ENCODE assay signal across 35 cellular contexts in genomic region chr7:17396692-17397091, GRCh38.
"Had no signal": no experiment of that assay in that cellular context is flagged by ENCODE, and none has a peak within 500 bp of the region (broad histone marks: within the 10 kb centered on the region; RNA-seq: fewer than 3 reads in every experiment).

No MANE protein-coding gene starts in this region.

- H3K4me1 ChIP-seq: Peyer's patch, SJSA1 had no signal

- H3K27ac ChIP-seq: brain microvascular endothelial cell, KMS-11, Peyer's patch, SJSA1 had no signal

- ATAC-seq: activated CD4-positive, CD25-positive, alpha-beta regulatory T cell treated with anti-CD3 and anti-CD28 coated beads, Interleukin-2, amount 50 U/mL, for 24 hours; activated CD8-positive, alpha-beta T cell treated with anti-CD3 and anti-CD28 coated beads for 36 hours; activated T-cell treated with anti-CD3 and anti-CD28 coated beads, Interleukin-2, amount 50 U/mL, for 72 hours; activated T-helper 17 cell treated with anti-CD3 and anti-CD28 coated beads, Interleukin-2, amount 50 U/mL, for 72 hours; PC-3; WTC11 had no signal

- H3K36me3 ChIP-seq: brain microvascular endothelial cell, Peyer's patch, SJSA1 had no signal

- H3K4me3 ChIP-seq: Peyer's patch, SJSA1 had no signal

- H3K27me3 ChIP-seq: brain microvascular endothelial cell, Peyer's patch, SJSA1 had no signal

- H3K9ac ChIP-seq: KMS-11, SK-N-SH had no signal

- DNase-seq: activated CD4-positive, alpha-beta T cell treated with anti-CD3 and anti-CD28 coated beads for 4 hours; activated CD4-positive, alpha-beta T cell treated with anti-CD3 and anti-CD28 coated beads, Interleukin-2, amount 50 U/mL, for 4 hours; activated CD8-positive, alpha-beta T cell treated with anti-CD3 and anti-CD28 coated beads for 36 hours; activated effector memory CD4-positive, alpha-beta T cell treated with anti-CD3 and anti-CD28 coated beads, Interleukin-2, amount 50 U/mL, for 16 hours; activated naive CD4-positive, alpha-beta T cell; activated naive CD4-positive, alpha-beta T cell treated with anti-CD3 and anti-CD28 coated beads, Interleukin-2, amount 50 U/mL, for 16 hours; activated naive CD8-positive, alpha-beta T cell treated with anti-CD3 and anti-CD28 coated beads for 36 hours; activated T-cell treated with anti-CD3 and anti-CD28 coated beads, Interleukin-2, amount 50 U/mL, for 1 hour; activated T-cell treated with anti-CD3 and anti-CD28 coated beads, Interleukin-2, amount 50 U/mL, for 72 hours; amniotic stem cell; aorta; brain microvascular endothelial cell; central memory CD4-positive, alpha-beta T cell; MM.1S; NCI-H1092; NCI-H1417; NCI-H146; NCI-H187; NCI-H2029 treated with DMSO at 0.1 percent for 48 hours; NCI-H2107; NCI-H2171; NCI-H510A; NCI-H526; NCI-H748 treated with DMSO at 0.1 percent for 48 hours; NK-92 treated with Interleukin-12 subunit alpha and Interleukin-12 subunit beta, amount 100 ng/mL, for 24 hours; PC-3; Peyer's patch; RPMI8226; SHP77 treated with DMSO at 0.1 percent for 48 hours; SK-N-SH had no signal
